8 cellular contexts compared by ENCODE assay signal in the genomic region with DNA sequence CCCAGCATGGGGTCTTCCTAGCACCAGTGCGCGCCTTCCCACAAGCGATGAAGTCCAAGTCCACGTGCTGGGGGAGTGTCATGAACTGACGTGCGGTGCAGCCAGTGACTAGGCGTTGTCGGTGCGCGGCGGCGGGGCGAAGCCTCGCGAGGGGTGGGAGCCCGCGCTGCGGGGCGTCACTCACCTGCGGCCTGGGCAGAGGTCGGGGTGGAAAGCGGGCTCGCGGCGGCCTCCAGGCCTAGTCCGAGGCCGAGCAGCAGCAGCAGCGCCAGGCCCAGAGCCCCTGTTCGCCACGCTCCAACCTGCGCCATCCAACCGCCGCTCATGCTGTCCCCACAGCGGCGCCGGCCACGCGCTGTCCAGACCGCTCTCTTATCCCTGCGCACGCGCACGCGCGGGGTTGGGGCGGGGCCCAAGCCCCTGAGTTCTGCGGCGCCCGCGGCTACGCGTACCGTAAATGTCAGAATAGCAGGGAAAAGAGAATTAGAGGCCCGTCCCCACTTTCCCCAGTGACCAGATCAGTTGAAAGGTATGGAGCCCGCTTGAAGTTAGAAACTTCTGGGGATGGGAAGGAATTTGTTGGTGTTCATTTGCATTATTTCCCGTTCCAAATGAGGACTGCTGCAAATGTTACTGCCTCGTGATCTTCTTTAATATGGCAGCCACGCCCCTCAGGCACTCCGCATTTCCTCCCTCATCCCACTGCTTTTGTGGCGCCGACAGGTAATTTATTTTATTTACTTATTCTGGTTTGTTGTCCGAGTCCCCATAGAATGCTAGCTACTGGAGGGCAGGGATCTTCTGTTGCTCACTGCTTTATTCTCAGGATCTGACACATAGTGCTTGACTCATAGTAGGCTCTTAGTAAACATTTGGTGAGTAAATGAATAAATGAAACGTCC. TPM values are rescaled to one million over a fixed set of nuclear protein-coding genes. Genes with fewer than 3 reads are reported as not detected.
A peak's percentile ranks its signal among the peaks of the same experiment; 100 is the strongest.
DNase-seq lines count a peak whose midpoint lies in the region; ATAC-seq and TF ChIP-seq lines count a peak whose summit lies in the region.

CD320 (minus strand) TSS at position 394 of the 902 bp plus-strand sequence; CDS start at position 326, 68 bp downstream.

- no peak for TF ChIP-seq CTCF in BE2C (IDR thresholded peaks at IDR 0.05; ENCODE audit: low read depth, low read length)
- no peak for TF ChIP-seq CTCF in lower lobe of right lung (IDR thresholded peaks at IDR 0.05)

- DNase-seq in BE2C (peak; percentile 94), GM19240 (ENCODE audit: insufficient read length, low spot score) (peak; percentile 89), NCI-H774 (lab: John Stamatoyannopoulos, UW) (peak; percentile 90), lower lobe of right lung (peak; percentile 92)
- DNase-seq in activated CD4-positive, alpha-beta memory T cell treated with anti-CD3 and anti-CD28 coated beads, Interleukin-2, amount 10 ng/mL, durations not matched to agents 7 days and 5 days = peak; percentile 88
- peak; percentile 79 to 82 for DNase-seq in stimulated activated CD4-positive, alpha-beta T cell treated with anti-CD3 and anti-CD28 coated beads, Interleukin-4, amount 100 ng/mL, for 48 hours (ENCODE audit: low read depth in 2 of 2)

- H3K27me3 Mint-ChIP-seq in activated CD4-positive, alpha-beta memory T cell treated with anti-CD3 and anti-CD28 coated beads, Interleukin-2, amount 10 ng/mL, durations not matched to agents 7 days and 5 days = no peaks in the 10 kb centered on the region

- H3K4me1 Mint-ChIP-seq in activated CD4-positive, alpha-beta memory T cell treated with anti-CD3 and anti-CD28 coated beads, Interleukin-2, amount 10 ng/mL, durations not matched to agents 7 days and 5 days = peaks cover 39% of the 10 kb centered on the region

- POLR2A ChIA-PET in activated CD4-positive, alpha-beta memory T cell treated with anti-CD3 and anti-CD28 coated beads, Interleukin-2, amount 10 ng/mL, durations not matched to agents 7 days and 5 days (lab: Charles Lee) = interaction anchor here (0.9 to 3.2 kb wide), 3 partner anchors 11 to 39 kb away, joined by 3 to 25 read pairs (median 4); partner anchors contain the start of genes NDUFA7 and RPS28

- H3K4me3 ChIP-seq in BE2C (ENCODE audit: low read depth, low read length) (peak within 1 kb of the TSS; percentile 97), ectodermal cell (ENCODE audit: insufficient read depth, low read depth, low read length) (peak within 1 kb of the TSS; percentile 63), lower lobe of right lung (peak within 1 kb of the TSS; percentile 65)

- H3K4me1 ChIP-seq in BE2C = peaks cover 3% of the 10 kb centered on the region; the same call in 1 of the 2 replicates
- no peaks in the 10 kb centered on the region for H3K4me1 ChIP-seq in ectodermal cell (ENCODE audit: control insufficient read depth, insufficient read depth, low read length)
- H3K4me1 ChIP-seq in lower lobe of right lung = peaks cover 48% of the 10 kb centered on the region

- intact Hi-C loops in lower lobe of right lung (cut with DNase I) = no loop called here

- H3K27me3 ChIP-seq in BE2C (no peaks in the 10 kb centered on the region), ectodermal cell (ENCODE audit: control insufficient read depth, insufficient read depth, low read length, poor library complexity, severe bottlenecking) (no peaks in the 10 kb centered on the region), lower lobe of right lung (ENCODE audit: low read depth) (no peaks in the 10 kb centered on the region)

- H3K36me3 ChIP-seq in BE2C (peaks cover 36% of the 10 kb centered on the region), ectodermal cell (ENCODE audit: control insufficient read depth, insufficient read depth, low read length) (peaks cover 5% of the 10 kb centered on the region), lower lobe of right lung (peaks cover 25% of the 10 kb centered on the region)

- 1% methylated on average over 63 of the region's 63 CpGs for WGBS in ectodermal cell, 2 experiments

- peak; percentile 78 for ATAC-seq in HG03521 (IDR thresholded peaks at IDR 0.05; ENCODE audit: unreplicated experiment)
- peak; percentile 95 to 98 for ATAC-seq in lower lobe of right lung

- H3K4me3 Mint-ChIP-seq in activated CD4-positive, alpha-beta memory T cell treated with anti-CD3 and anti-CD28 coated beads, Interleukin-2, amount 10 ng/mL, durations not matched to agents 7 days and 5 days = peak within 1 kb of the TSS; percentile 90

- CTCF ChIA-PET in activated CD4-positive, alpha-beta memory T cell treated with anti-CD3 and anti-CD28 coated beads, Interleukin-2, amount 10 ng/mL, durations not matched to agents 7 days and 5 days (lab: Charles Lee) = interaction anchor here (1.6 kb wide), 1 partner anchor 105 kb away, joined by 3 read pairs; the partner anchor contains the start of gene MARCHF2

- peaks cover 27% of the 10 kb centered on the region for H3K36me3 Mint-ChIP-seq in activated CD4-positive, alpha-beta memory T cell treated with anti-CD3 and anti-CD28 coated beads, Interleukin-2, amount 10 ng/mL, durations not matched to agents 7 days and 5 days (ENCODE audit: low read depth)

- no peaks in the 10 kb centered on the region for H3K9me3 ChIP-seq in BE2C
- H3K9me3 ChIP-seq in ectodermal cell (ENCODE audit: control insufficient read depth, low read length) = no peaks in the 10 kb centered on the region
- no peaks in the 10 kb centered on the region for H3K9me3 ChIP-seq in lower lobe of right lung

- H3K27ac ChIP-seq in ectodermal cell (ENCODE audit: insufficient read depth, low read depth, low read length, poor library complexity, severe bottlenecking) (peak within 1 kb of the TSS; percentile 23), lower lobe of right lung (peak within 1 kb of the TSS; percentile 70)

- H3K27ac Mint-ChIP-seq in activated CD4-positive, alpha-beta memory T cell treated with anti-CD3 and anti-CD28 coated beads, Interleukin-2, amount 10 ng/mL, durations not matched to agents 7 days and 5 days = peak within 1 kb of the TSS; percentile 76

- no peaks in the 10 kb centered on the region for H3K9me3 Mint-ChIP-seq in activated CD4-positive, alpha-beta memory T cell treated with anti-CD3 and anti-CD28 coated beads, Interleukin-2, amount 10 ng/mL, durations not matched to agents 7 days and 5 days

RNA-seq across cellular contexts. Expression of gene CD320, which starts in this region (rescaled TPM):
- 287 TPM for polyA plus RNA-seq in BE2C (2012; ENCODE audit: insufficient read depth, insufficient read length, low read depth)
- total RNA-seq in activated CD4-positive, alpha-beta memory T cell treated with anti-CD3 and anti-CD28 coated beads, Interleukin-2, amount 10 ng/mL, durations not matched to agents 7 days and 5 days = 10 to 100 TPM; 37.7 to 40.4 TPM
- 47.5 TPM for polyA plus RNA-seq in ectodermal cell (2013, experiment 1 of 4)
- polyA plus RNA-seq in ectodermal cell (2013, experiment 2 of 4) = 38.6 TPM
- polyA plus RNA-seq in ectodermal cell (2013, experiment 3 of 4) = 37.3 TPM
- polyA plus RNA-seq in ectodermal cell (2013, experiment 4 of 4) = 38.3 TPM
- 31.0 TPM for total RNA-seq in lower lobe of right lung

Comparison
In these comparisons a context has a peak if more than half of its experiments do, and no peak if none do; other contexts are left out.
1. Peak in every context shown above with its lines: DNase-seq, ATAC-seq, H3K4me3 ChIP-seq and H3K27ac ChIP-seq.